23 cellular contexts compared by ENCODE assay signal in the genomic region with DNA sequence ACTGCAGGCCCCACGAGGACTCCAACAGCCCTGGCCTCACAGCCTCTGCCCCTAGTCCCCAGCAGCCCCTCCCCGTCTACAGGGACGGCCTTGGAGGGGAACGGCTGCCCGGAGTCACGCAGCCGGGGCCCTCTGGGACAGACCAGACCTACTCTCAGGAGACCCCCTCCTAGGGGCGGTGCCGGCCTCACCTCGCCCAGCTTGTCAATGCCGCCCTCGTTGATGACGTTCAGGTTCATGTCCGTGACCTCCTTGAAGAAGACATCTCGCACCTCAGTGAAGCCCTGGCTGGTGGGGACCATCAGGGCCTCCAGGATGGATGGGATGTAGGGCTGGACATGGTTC. TPM values are rescaled to one million over a fixed set of nuclear protein-coding genes. Genes with fewer than 3 reads are reported as not detected.
A peak's percentile ranks its signal among the peaks of the same experiment; 100 is the strongest.
DNase-seq lines count a peak whose midpoint lies in the region; ATAC-seq, FAIRE-seq and TF ChIP-seq lines count a peak whose summit lies in the region.
"Had no signal": no experiment of that assay in that cellular context is flagged by ENCODE, and none has a peak within 500 bp of the region (broad histone marks: within the 10 kb centered on the region; RNA-seq: fewer than 3 reads in every experiment).

No MANE protein-coding gene starts in this region.

- no peak for FAIRE-seq in K562 (lab: Jason Lieb, UNC)
- FAIRE-seq: GM18507 had no signal

- TF ChIP-seq POLR2A in K562 (conservative IDR thresholded peaks at IDR 0.05) = no peak
- TF ChIP-seq POLR2A in transverse colon (IDR thresholded peaks at IDR 0.05) = no peak

- no peaks in the 10 kb centered on the region for H3K9me3 Mint-ChIP-seq in activated naive CD4-positive, alpha-beta T cell treated with anti-CD3 and anti-CD28 coated beads for 36 hours
- H3K9me3 Mint-ChIP-seq: activated naive CD8-positive, alpha-beta T cell treated with anti-CD3 and anti-CD28 coated beads, Interleukin-2, amount 50 U/mL, for 24 hours; activated T-helper 2 cell treated with anti-CD3 and anti-CD28 coated beads, Interferon-gamma antibody, Interleukin-2, Interleukin-4, amounts not matched to agents 10 μg/mL and 5 μg/mL and 100 μg/mL, durations not matched to agents 14 hours and 24 hours and 36 hours had no signal

- no peak overlapping the region for H3K4me3 Mint-ChIP-seq in activated naive CD4-positive, alpha-beta T cell treated with anti-CD3 and anti-CD28 coated beads for 36 hours
- H3K4me3 Mint-ChIP-seq: activated naive CD8-positive, alpha-beta T cell treated with anti-CD3 and anti-CD28 coated beads, Interleukin-2, amount 50 U/mL, for 24 hours; CD4-positive, alpha-beta memory T cell had no signal

- H3K36me3 ChIP-seq in K562 (ENCODE audit: control insufficient read depth, insufficient read depth, low read length) (peaks cover 78% of the 10 kb centered on the region; the same call in 2 of the 3 replicates), parathyroid adenoma (ENCODE audit: control insufficient read depth, insufficient read depth, low read length) (no peaks in the 10 kb centered on the region), transverse colon (peaks cover 0 to 52% (median 17%) of the 10 kb centered on the region in 4 donors)
- H3K36me3 ChIP-seq: neutrophil had no signal

- no peaks in the 10 kb centered on the region for H3K36me3 Mint-ChIP-seq in activated naive CD4-positive, alpha-beta T cell treated with anti-CD3 and anti-CD28 coated beads for 36 hours (ENCODE audit: low read depth)

- H2AFZ ChIP-seq in K562 (ENCODE audit: low read depth, low read length) = peak overlapping the region; percentile 19; the same call in 1 of the 2 replicates
- no peak overlapping the region for H2AFZ ChIP-seq in parathyroid adenoma

- H3K27ac Mint-ChIP-seq in activated naive CD4-positive, alpha-beta T cell treated with anti-CD3 and anti-CD28 coated beads for 36 hours = no peak overlapping the region
- H3K27ac Mint-ChIP-seq: activated naive CD8-positive, alpha-beta T cell treated with anti-CD3 and anti-CD28 coated beads, Interleukin-2, amount 50 U/mL, for 24 hours; activated T-helper 2 cell treated with anti-CD3 and anti-CD28 coated beads, Interferon-gamma antibody, Interleukin-2, Interleukin-4, amounts not matched to agents 10 μg/mL and 5 μg/mL and 100 μg/mL, durations not matched to agents 14 hours and 24 hours and 36 hours; CD4-positive, alpha-beta memory T cell had no signal

- intact Hi-C loops in K562 (cut with micrococcal nuclease) (loop anchor here (10.0 kb wide), 1 partner anchor 405 kb away; the partner anchor contains the start of gene ST6GALNAC4), left cardiac atrium (cut with DNase I) (loop anchor here in 1 of 2 donors (5.0 kb wide), 1 partner anchor 62 kb away; no protein-coding TSS in a partner anchor), transverse colon (cut with DNase I; ENCODE audit: low total_unique reads) (loop anchor here (10.0 kb wide), 1 partner anchor 225 kb away; the partner anchor contains the start of gene TOR2A)
- intact Hi-C loops in activated naive CD4-positive, alpha-beta T cell treated with anti-CD3 and anti-CD28 coated beads for 36 hours (cut with micrococcal nuclease) = no loop called here

- CTCF ChIA-PET in K562 (lab: Yijun Ruan, JAX; ENCODE audit: low intra/inter-chr PET ratio) = no interaction called here
- CTCF ChIA-PET in activated naive CD4-positive, alpha-beta T cell treated with anti-CD3 and anti-CD28 coated beads for 36 hours (lab: Charles Lee) = no interaction called here

- H3K4me2 ChIP-seq in K562 (ENCODE audit: insufficient read depth, low read length) (no peak overlapping the region), parathyroid adenoma (ENCODE audit: low read length) (peak overlapping the region; percentile 39)

- no peak for TF ChIP-seq RAD21 in K562 (CRISPR knock-in tag; conservative IDR thresholded peaks at IDR 0.05 in 1 of 2, IDR thresholded peaks at IDR 0.05 in 1 of 2)

- WGBS in K562 (ENCODE audit: insufficient coverage, low coverage, missing lambda C conversion rate) = 59% methylated on average over 14 of the region's 15 CpGs
- WGBS in transverse colon (ENCODE audit: low coverage in 1 of 2), 2 donors = 64% methylated on average over 8 of the region's 15 CpGs; no CpG with 5 or more reads in 1 of the 2 donors

- H3K27me3 ChIP-seq in K562 (ENCODE audit: control insufficient read depth in 2 of 2, insufficient read depth in 2 of 2, low read length in 2 of 2) = no peaks in the 10 kb centered on the region
- no peaks in the 10 kb centered on the region for H3K27me3 ChIP-seq in parathyroid adenoma (ENCODE audit: control insufficient read depth, insufficient read depth, low read length)
- H3K27me3 ChIP-seq in transverse colon = no peaks in the 10 kb centered on the region
- H3K27me3 ChIP-seq: breast epithelium, neutrophil had no signal

- H3K4me3 ChIP-seq in K562 (no peak overlapping the region), parathyroid adenoma (ENCODE audit: low read depth, low read length) (no peak overlapping the region), transverse colon (no peak overlapping the region)
- H3K4me3 ChIP-seq: breast epithelium had no signal

- H3K9me1 ChIP-seq in K562 (ENCODE audit: control insufficient read depth, insufficient read depth, low read length) = no peaks in the 10 kb centered on the region

- TF ChIP-seq EP300 in K562 (IDR thresholded peaks at IDR 0.05; ENCODE audit: low read length) (no peak), transverse colon (IDR thresholded peaks at IDR 0.05; ENCODE audit: low read depth) (no peak)

- ATAC-seq in K562 (peak; percentile 8; the same call in 1 of the 3 replicates), left cardiac atrium (peak; percentile 4 to 35)
- ATAC-seq: activated naive CD8-positive, alpha-beta T cell treated with anti-CD3 and anti-CD28 coated beads, Interleukin-2, amount 50 U/mL, for 24 hours had no signal

- H3K9me3 ChIP-seq in K562 (replicated peaks; ENCODE audit: control insufficient read depth, insufficient read depth, low read depth, low read length) (no peaks in the 10 kb centered on the region), parathyroid adenoma (ENCODE audit: control insufficient read depth, low read length) (no peaks in the 10 kb centered on the region), transverse colon (no peaks in the 10 kb centered on the region)
- H3K9me3 ChIP-seq: breast epithelium, neutrophil had no signal

- in situ Hi-C loops in K562 (cut with MboI) = no loop called here
- in situ Hi-C loops in transverse colon (cut with MboI; ENCODE audit: low pct_ligation_motif_present in 1 of 4, low pct_unique_long_range_greater_than_20kb in 1 of 4, low sequenced_read_pairs in 3 of 4) = loop anchor here in 3 of 4 donors (5.0 to 25.0 kb wide), 3 partner anchors 75 to 227 kb away; partner anchors contain the start of gene TOR2A (in 1 of the 3)

- POLR2A ChIA-PET in K562 (lab: Yijun Ruan, JAX) = no interaction called here

- DNase-seq in K562 (ENCODE audit: extremely low read depth in 1 of 4, low spot score in 3 of 4) = no peak
- no peak for DNase-seq in left cardiac atrium
- DNase-seq in transverse colon = no peak
- no peak for DNase-seq in activated naive CD4-positive, alpha-beta T cell treated with anti-CD3 and anti-CD28 coated beads for 36 hours
- no peak for DNase-seq in activated gamma-delta T cell (lab: John Stamatoyannopoulos, UW)
- DNase-seq in iPS-NIHi7 (ENCODE audit: extremely low spot score) = no peak
- no peak for DNase-seq in NCI-H345 (lab: John Stamatoyannopoulos, UW)
- DNase-seq: activated CD8-positive, alpha-beta memory T cell treated with anti-CD3 and anti-CD28 coated beads, Interleukin-2, amount 50 U/mL, for 4 hours; activated naive CD8-positive, alpha-beta T cell treated with anti-CD3 and anti-CD28 coated beads, Interleukin-2, amount 50 U/mL, for 24 hours; CD4-positive, alpha-beta memory T cell; cortex of kidney; head of caudate nucleus; KG1; NCI-H146; NCI-H510A treated with DMSO at 0.1 percent for 48 hours; NK-92 treated with Interleukin-12 subunit alpha and Interleukin-12 subunit beta, amount 100 ng/mL, for 24 hours; T-helper 2 cell had no signal

- H3K27ac ChIP-seq in K562 (ENCODE audit: extremely low read depth, low read depth, low read length) (peak overlapping the region; percentile 80; the same call in 2 of the 3 replicates), parathyroid adenoma (peak overlapping the region; percentile 80), transverse colon (peak overlapping the region; percentile 21 to 62 (median 51))
- H3K27ac ChIP-seq: neutrophil, VCaP had no signal

- TF ChIP-seq CTCF in K562 (IDR thresholded peaks at IDR 0.05 in 2 of 3, conservative IDR thresholded peaks at IDR 0.05 in 1 of 3; ENCODE audit: insufficient read depth in 2 of 3, low read depth in 1 of 3, low read length in 3 of 3) (no peak), parathyroid adenoma (IDR thresholded peaks at IDR 0.05) (no peak), transverse colon (IDR thresholded peaks at IDR 0.05) (no peak)

- BruUV-seq in K562 (replicated peaks; lab: Mats Ljungman, UMichigan) = no TSS peak

- no peaks in the 10 kb centered on the region for H3K27me3 Mint-ChIP-seq in activated naive CD4-positive, alpha-beta T cell treated with anti-CD3 and anti-CD28 coated beads for 36 hours (ENCODE audit: low read depth)
- H3K27me3 Mint-ChIP-seq: activated naive CD8-positive, alpha-beta T cell treated with anti-CD3 and anti-CD28 coated beads, Interleukin-2, amount 50 U/mL, for 24 hours; CD4-positive, alpha-beta memory T cell had no signal

- H3K4me1 ChIP-seq in K562 (replicated peaks in 1 of 2; ENCODE audit: control insufficient read depth in 2 of 2, insufficient read depth in 2 of 2, low read length in 2 of 2) (peaks cover 23 to 47% of the 10 kb centered on the region in 2 experiments), parathyroid adenoma (no peaks in the 10 kb centered on the region), transverse colon (peaks cover 0 to 8% (median 3%) of the 10 kb centered on the region in 4 donors)
- H3K4me1 ChIP-seq: breast epithelium had no signal

- H3K4me1 Mint-ChIP-seq in activated naive CD4-positive, alpha-beta T cell treated with anti-CD3 and anti-CD28 coated beads for 36 hours (ENCODE audit: low read depth) = no peaks in the 10 kb centered on the region
- H3K4me1 Mint-ChIP-seq: activated naive CD8-positive, alpha-beta T cell treated with anti-CD3 and anti-CD28 coated beads, Interleukin-2, amount 50 U/mL, for 24 hours; CD4-positive, alpha-beta memory T cell had no signal

- peak overlapping the region in 1 of 2 experiments; percentile 84; a peak in 2 of 4 replicates for H3K9ac ChIP-seq in K562 (ENCODE audit: insufficient read depth in 1 of 2, low read depth in 2 of 2, low read length in 2 of 2)
- H3K9ac ChIP-seq in parathyroid adenoma = no peak overlapping the region

- no peaks in the 10 kb centered on the region for H4K20me1 ChIP-seq in K562 (replicated peaks; ENCODE audit: control insufficient read depth, insufficient read depth, low read length)

- H3K79me2 ChIP-seq in K562 (ENCODE audit: control insufficient read depth, insufficient read depth, low read length) (no peaks in the 10 kb centered on the region), parathyroid adenoma (no peaks in the 10 kb centered on the region)

RNA-seq across cellular contexts. Expression of gene LRSAM1, which starts 58.6 kb away (rescaled TPM):
- total RNA-seq in K562 (2011; cell fraction: chromatin; rRNA removed; ENCODE audit: low replicate concordance) = 55.1 and 93.1 TPM in 2 replicates
- 44.6 and 44.7 TPM in 2 replicates for total RNA-seq in K562 (2011; cell fraction: nucleolus; rRNA removed)
- total RNA-seq in K562 (2011; cell fraction: nucleoplasm; rRNA removed) = 34.8 and 38.2 TPM in 2 replicates
- 9.0 and 9.9 TPM in 2 replicates for total RNA-seq in K562 (2014; rRNA removed)
- total RNA-seq in K562 (2014; rRNA removed; fragmentation: Illumina TruSeq; extraction: Trizol) = 3.2 and 4.1 TPM in 2 replicates
- 4.6 and 5.5 TPM in 2 replicates for total RNA-seq in K562 (2015; rRNA removed; fragmentation: Illumina TruSeq; extraction: Trizol)
- total RNA-seq in K562 (2021) = 16.2 and 16.9 TPM in 2 replicates
- polyA plus RNA-seq in K562 (2011; rRNA removed) = 4.7 and 6.1 TPM in 2 replicates
- 3.1 and 6.4 TPM in 2 replicates for polyA plus RNA-seq in K562 (2011; cell fraction: cytosol; rRNA removed)
- polyA plus RNA-seq in K562 (2011; cell fraction: nucleus; rRNA removed) = 20.1 and 28.5 TPM in 2 replicates
- 6.8 and 13.7 TPM in 2 replicates for polyA plus RNA-seq in K562 (2012)
- 6.2 and 7.4 TPM in 2 replicates for polyA plus RNA-seq in K562 (2014; fragmentation: Illumina TruSeq; extraction: Trizol)
- polyA plus RNA-seq in K562 (2014; fragmentation: Nextera tagmentation; extraction: Ambion mirVana) = under 1 TPM; 0.07 to 0.32 TPM
- 8.5 and 11.3 TPM in 2 replicates for polyA plus RNA-seq in K562 (2014; rRNA removed)
- polyA minus RNA-seq in K562 (2011; rRNA and poly(A)+ RNA removed) = 8.0 and 9.1 TPM in 2 replicates
- 5.1 and 7.0 TPM in 2 replicates for polyA minus RNA-seq in K562 (2011; cell fraction: cytosol; rRNA and poly(A)+ RNA removed)
- 14.7 and 16.1 TPM in 2 replicates for polyA minus RNA-seq in K562 (2011; cell fraction: nucleus; rRNA and poly(A)+ RNA removed)
- 10 to 100 TPM; 17.2 to 22.6 TPM for total RNA-seq in left cardiac atrium
- 10 to 100 TPM; 16.2 to 39.2 (median 26.2) TPM for total RNA-seq in transverse colon
- 1 to 10 TPM; 8.8 to 9.9 TPM for total RNA-seq in activated naive CD4-positive, alpha-beta T cell treated with anti-CD3 and anti-CD28 coated beads for 36 hours

RNA-seq across cellular contexts. Expression of gene RPL12, which starts 58.7 kb away (rescaled TPM):
- total RNA-seq in K562 (2011; cell fraction: chromatin; rRNA removed; ENCODE audit: low replicate concordance) = 400 and 555 TPM in 2 replicates
- total RNA-seq in K562 (2011; cell fraction: nucleolus; rRNA removed) = 648 and 678 TPM in 2 replicates
- total RNA-seq in K562 (2011; cell fraction: nucleoplasm; rRNA removed) = 701 and 1,157 TPM in 2 replicates
- total RNA-seq in K562 (2014; rRNA removed) (1,796 and 1,973 TPM in 2 replicates), K562 (2014; rRNA removed; fragmentation: Illumina TruSeq; extraction: Trizol) (2,499 and 2,531 TPM in 2 replicates), K562 (2015; rRNA removed; fragmentation: Illumina TruSeq; extraction: Trizol) (3,220 and 3,261 TPM in 2 replicates), K562 (2021) (1,614 and 1,743 TPM in 2 replicates), left cardiac atrium (100 to 1,000 TPM; 691 to 730 TPM), transverse colon (1,000 to 10,000 TPM; 1,054 to 2,042 (median 1,540) TPM)
- polyA plus RNA-seq in K562 (2011; rRNA removed) (2,587 and 3,088 TPM in 2 replicates), K562 (2014; fragmentation: Illumina TruSeq; extraction: Trizol) (4,080 and 4,558 TPM in 2 replicates), K562 (2014; fragmentation: Nextera tagmentation; extraction: Ambion mirVana) (1,000 to 10,000 TPM; 2,219 to 2,376 TPM), K562 (2014; rRNA removed) (2,953 and 3,005 TPM in 2 replicates)
- polyA plus RNA-seq in K562 (2011; cell fraction: cytosol; rRNA removed) = 2,689 and 4,292 TPM in 2 replicates
- 951 and 1,340 TPM in 2 replicates for polyA plus RNA-seq in K562 (2011; cell fraction: nucleus; rRNA removed)
- 1,770 and 3,341 TPM in 2 replicates for polyA plus RNA-seq in K562 (2012)
- polyA minus RNA-seq in K562 (2011; rRNA and poly(A)+ RNA removed) = 933 and 1,147 TPM in 2 replicates
- polyA minus RNA-seq in K562 (2011; cell fraction: cytosol; rRNA and poly(A)+ RNA removed) = 732 and 781 TPM in 2 replicates
- polyA minus RNA-seq in K562 (2011; cell fraction: nucleus; rRNA and poly(A)+ RNA removed) = 303 and 594 TPM in 2 replicates
- 1,000 to 10,000 TPM; 3,038 to 3,119 TPM for total RNA-seq in activated naive CD4-positive, alpha-beta T cell treated with anti-CD3 and anti-CD28 coated beads for 36 hours
